Comparison of ENCODE assay signal across 22 cellular contexts in genomic region chr17:55564077-55564476, GRCh38. TPM values are rescaled to one million over a fixed set of nuclear protein-coding genes. Genes with fewer than 3 reads are reported as not detected.
"Had no signal": no experiment of that assay in that cellular context is flagged by ENCODE, and none has a peak within 500 bp of the region (broad histone marks: within the 10 kb centered on the region; RNA-seq: fewer than 3 reads in every experiment).

No MANE protein-coding gene starts in this region.

- DNase-seq: activated CD4-positive, alpha-beta T cell treated with anti-CD3 and anti-CD28 coated beads for 4 hours; activated CD8-positive, alpha-beta memory T cell treated with anti-CD3 and anti-CD28 coated beads, Interleukin-2, amount 50 U/mL, for 4 hours; activated CD8-positive, alpha-beta T cell treated with anti-CD3 and anti-CD28 coated beads for 36 hours; activated gamma-delta T cell treated with Interleukin-2 at 50 U/mL for 16 hours; activated naive CD8-positive, alpha-beta T cell treated with anti-CD3 and anti-CD28 coated beads for 36 hours; activated T-cell treated with anti-CD3 and anti-CD28 coated beads, Interleukin-2, amount 50 U/mL, for 48 hours; anterior cingulate cortex; effector memory CD4-positive, alpha-beta T cell; left cardiac atrium; midbrain; naive thymus-derived CD4-positive, alpha-beta T cell; small intestine; stimulated activated CD4-positive, alpha-beta T cell treated with anti-CD3 and anti-CD28 coated beads, Interleukin-4, amount 100 ng/mL, for 24 hours; stimulated activated naive CD4-positive, alpha-beta T cell; T-helper 17 cell; trophoblast cell had no signal

- FAIRE-seq: small intestine, TTC549 had no signal

- H3K4me1 Mint-ChIP-seq: activated naive CD8-positive, alpha-beta T cell treated with anti-CD3 and anti-CD28 coated beads for 36 hours; T-helper 17 cell had no signal

- H3K9me3 Mint-ChIP-seq: activated CD8-positive, alpha-beta T cell treated with anti-CD3 and anti-CD28 coated beads for 36 hours; dendritic cell treated with granulocyte-macrophage colony-stimulating factor and Interleukin-4, amounts not matched to agents 40 ng/mL and 50 ng/mL, for 4 days; WTC11 had no signal

- H3K27ac Mint-ChIP-seq: activated CD8-positive, alpha-beta T cell treated with anti-CD3 and anti-CD28 coated beads for 36 hours; activated naive CD8-positive, alpha-beta T cell treated with anti-CD3 and anti-CD28 coated beads for 36 hours; dendritic cell treated with granulocyte-macrophage colony-stimulating factor and Interleukin-4, amounts not matched to agents 40 ng/mL and 50 ng/mL, for 4 days; naive thymus-derived CD4-positive, alpha-beta T cell; T-helper 17 cell; WTC11 had no signal

- H3K4me3 ChIP-seq: lung had no signal

- ATAC-seq: activated CD8-positive, alpha-beta T cell treated with anti-CD3 and anti-CD28 coated beads for 36 hours; naive thymus-derived CD4-positive, alpha-beta T cell; T-helper 17 cell; WTC11 had no signal

- H3K4me3 Mint-ChIP-seq: activated CD8-positive, alpha-beta T cell treated with anti-CD3 and anti-CD28 coated beads for 36 hours; activated naive CD8-positive, alpha-beta T cell treated with anti-CD3 and anti-CD28 coated beads for 36 hours; dendritic cell treated with granulocyte-macrophage colony-stimulating factor and Interleukin-4, amounts not matched to agents 40 ng/mL and 50 ng/mL, for 4 days; naive thymus-derived CD4-positive, alpha-beta T cell; T-helper 17 cell; WTC11 had no signal

- H3K36me3 Mint-ChIP-seq: activated naive CD8-positive, alpha-beta T cell treated with anti-CD3 and anti-CD28 coated beads for 36 hours; WTC11 had no signal

RNA-seq across cellular contexts. Expression of gene SMIM36, which starts 52.8 kb away (rescaled TPM):
- total RNA-seq: activated CD8-positive, alpha-beta T cell treated with anti-CD3 and anti-CD28 coated beads for 36 hours; activated naive CD8-positive, alpha-beta T cell treated with anti-CD3 and anti-CD28 coated beads for 36 hours; cerebellum; left cardiac atrium; lung; naive thymus-derived CD4-positive, alpha-beta T cell; posterior vena cava; WTC11 had no signal
- polyA plus RNA-seq: lung; naive thymus-derived CD4-positive, alpha-beta T cell; small intestine had no signal
